7 cellular contexts compared by ENCODE assay signal in the genomic region with DNA sequence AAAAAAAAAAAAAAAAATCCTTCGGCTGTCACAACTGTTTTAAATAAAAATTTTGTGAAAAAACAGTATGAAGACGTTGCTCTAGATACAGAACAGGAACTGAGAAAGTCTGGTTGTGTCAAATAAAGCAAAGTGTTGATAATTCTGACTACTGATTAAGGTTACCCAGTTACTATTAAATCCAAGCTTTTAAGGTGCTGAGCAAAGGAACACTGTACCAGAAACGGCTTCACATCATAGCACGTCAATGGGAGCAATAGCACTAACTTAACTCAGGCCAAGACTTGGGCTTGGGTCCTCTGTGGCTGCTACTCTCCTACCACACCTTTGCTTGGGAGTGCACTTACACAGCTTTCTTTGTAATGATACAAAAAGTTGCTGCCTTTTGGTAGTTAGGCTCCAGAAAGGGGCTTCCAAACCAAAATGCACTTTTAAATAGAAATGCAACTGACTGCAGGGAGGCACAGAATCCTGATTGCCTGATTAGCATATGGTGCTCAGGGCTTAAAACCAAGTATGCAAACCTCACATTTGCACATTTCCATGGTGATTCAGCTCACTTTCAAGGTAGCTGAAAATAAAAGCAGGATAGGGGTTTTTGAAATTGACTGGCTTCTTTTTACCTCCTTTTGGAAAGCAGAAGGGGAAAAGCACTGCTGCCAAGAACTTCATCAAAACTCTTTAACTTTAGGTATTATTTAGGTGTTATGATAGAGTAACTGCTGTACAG. TPM values are rescaled to one million over a fixed set of nuclear protein-coding genes. Genes with fewer than 3 reads are reported as not detected.
DNase-seq lines count a peak whose midpoint lies in the region; ATAC-seq, FAIRE-seq and TF ChIP-seq lines count a peak whose summit lies in the region.

No MANE protein-coding gene starts in this region.

- H3K27me3 ChIP-seq in GM23338 (ENCODE audit: insufficient read depth) (no peaks in the 10 kb centered on the region), gastroesophageal sphincter (no peaks in the 10 kb centered on the region)

- TF ChIP-seq POLR2A in gastroesophageal sphincter (IDR thresholded peaks at IDR 0.05): peak in 1 of 2 donors; percentile 24

- H3K9me2 ChIP-seq in GM23338 (ENCODE audit: insufficient read depth): no peaks in the 10 kb centered on the region

- H3K4me1 Mint-ChIP-seq in GM23338 (peaks cover 66% of the 10 kb centered on the region), WTC11 (peaks cover 76% of the 10 kb centered on the region)
- H3K4me1 Mint-ChIP-seq in stimulated activated naive CD8-positive, alpha-beta T cell treated with anti-CD3 and anti-CD28 coated beads, Interleukin-15, Interleukin-2, amounts not matched to agents 100 ng/mL and 50 ng/mL, for 24 hours (ENCODE audit: low read depth): peaks cover 78% of the 10 kb centered on the region

- H3K4me1 ChIP-seq in GM23338 (ENCODE audit: insufficient read depth) (peaks cover 50% of the 10 kb centered on the region), gastroesophageal sphincter (peaks cover 35 to 76% (median 55%) of the 10 kb centered on the region in 3 donors)

- POLR2A ChIA-PET in WTC11 (lab: Charles Lee): interaction anchor here (0.6 to 9.4 kb wide), 5 partner anchors 10 to 545 kb away, joined by 3 to 188 read pairs (median 7); a partner anchor contains a TSS

- H3K4me3 ChIP-seq in GM23338 (peak overlapping the region; percentile 33), gastroesophageal sphincter (peak overlapping the region in 1 of 2 donors; percentile 97)

- no peaks in the 10 kb centered on the region for H3K9me3 ChIP-seq in gastroesophageal sphincter

- ATAC-seq in GM23338 (peak; percentile 2; the same call in 2 of the 3 replicates), WTC11 (no peak), gastroesophageal sphincter (no peak), GM18517 (IDR thresholded peaks at IDR 0.05; ENCODE audit: unreplicated experiment) (no peak)

- no peak for FAIRE-seq in urothelium cell line (lab: Jason Lieb, UNC)

- H3K9me3 Mint-ChIP-seq in GM23338 (peaks cover 3% of the 10 kb centered on the region; the same call in 1 of the 3 replicates), WTC11 (no peaks in the 10 kb centered on the region)
- H3K9me3 Mint-ChIP-seq in stimulated activated naive CD8-positive, alpha-beta T cell treated with anti-CD3 and anti-CD28 coated beads, Interleukin-15, Interleukin-2, amounts not matched to agents 100 ng/mL and 50 ng/mL, for 24 hours: no peaks in the 10 kb centered on the region

- H3K27ac Mint-ChIP-seq in GM23338 (peak overlapping the region; percentile 87), WTC11 (peak overlapping the region; percentile 97)
- peak overlapping the region; percentile 91 for H3K27ac Mint-ChIP-seq in stimulated activated naive CD8-positive, alpha-beta T cell treated with anti-CD3 and anti-CD28 coated beads, Interleukin-15, Interleukin-2, amounts not matched to agents 100 ng/mL and 50 ng/mL, for 24 hours

- H3F3A ChIP-seq in GM23338 (replicated peaks; ENCODE audit: low read depth): peaks cover 61% of the 10 kb centered on the region

- H3K36me3 Mint-ChIP-seq in GM23338 (ENCODE audit: low read depth) (peaks cover 87% of the 10 kb centered on the region), WTC11 (peaks cover 67% of the 10 kb centered on the region)
- peaks cover 79% of the 10 kb centered on the region for H3K36me3 Mint-ChIP-seq in stimulated activated naive CD8-positive, alpha-beta T cell treated with anti-CD3 and anti-CD28 coated beads, Interleukin-15, Interleukin-2, amounts not matched to agents 100 ng/mL and 50 ng/mL, for 24 hours (ENCODE audit: low read depth)

- peak; percentile 49 for DNase-seq in GM23338 (ENCODE audit: low spot score)
- no peak for DNase-seq in WTC11 (ENCODE audit: low spot score)
- no peak for DNase-seq in urothelium cell line (ENCODE audit: low spot score)
- DNase-seq in NCI-H2171 treated with DMSO at 0.1 percent for 48 hours (lab: John Stamatoyannopoulos, UW): no peak

- no peak overlapping the region for H2AFZ ChIP-seq in GM23338

- no peak for TF ChIP-seq EP300 in gastroesophageal sphincter (IDR thresholded peaks at IDR 0.05)

- H3K4me3 Mint-ChIP-seq in GM23338 (peak overlapping the region; percentile 46; the same call in 2 of the 3 replicates), WTC11 (peak overlapping the region; percentile 46)
- H3K4me3 Mint-ChIP-seq in stimulated activated naive CD8-positive, alpha-beta T cell treated with anti-CD3 and anti-CD28 coated beads, Interleukin-15, Interleukin-2, amounts not matched to agents 100 ng/mL and 50 ng/mL, for 24 hours: peak overlapping the region; percentile 81

- H3K4me2 ChIP-seq in GM23338: peak overlapping the region; percentile 92

- peaks cover 61% of the 10 kb centered on the region for H3K27me3 Mint-ChIP-seq in GM23338 (ENCODE audit: insufficient read depth, low read depth, poor library complexity)
- no peaks in the 10 kb centered on the region for H3K27me3 Mint-ChIP-seq in WTC11 (ENCODE audit: low read depth)
- no peaks in the 10 kb centered on the region for H3K27me3 Mint-ChIP-seq in stimulated activated naive CD8-positive, alpha-beta T cell treated with anti-CD3 and anti-CD28 coated beads, Interleukin-15, Interleukin-2, amounts not matched to agents 100 ng/mL and 50 ng/mL, for 24 hours

- H3K36me3 ChIP-seq in GM23338 (ENCODE audit: insufficient read depth) (peaks cover 52% of the 10 kb centered on the region), gastroesophageal sphincter (peaks cover 0 to 70% of the 10 kb centered on the region in 2 donors)

- TF ChIP-seq CTCF in GM23338 (conservative IDR thresholded peaks at IDR 0.05; ENCODE audit: low read depth in 2 of 2): no peak
- no peak for TF ChIP-seq CTCF in WTC11 (IDR thresholded peaks at IDR 0.05)
- TF ChIP-seq CTCF in gastroesophageal sphincter (IDR thresholded peaks at IDR 0.05): no peak

- WGBS in gastroesophageal sphincter (ENCODE audit: low coverage in 1 of 2), 2 donors: 32 to 34% methylated on average over 4 of the region's 4 CpGs

- H3K27ac ChIP-seq in GM23338 (ENCODE audit: low read depth) (peak overlapping the region; percentile 100), gastroesophageal sphincter (peak overlapping the region; percentile 11 to 100 (median 86))

- peaks cover 50% of the 10 kb centered on the region for H4K20me1 ChIP-seq in GM23338 (replicated peaks; ENCODE audit: insufficient read depth)

- H3K79me2 ChIP-seq in GM23338 (replicated peaks; ENCODE audit: insufficient read depth): peaks cover 75% of the 10 kb centered on the region

- CTCF ChIA-PET in WTC11 (lab: Charles Lee): interaction anchor here (0.7 to 7.2 kb wide), 4 partner anchors 13 to 242 kb away, joined by 3 to 68 read pairs (median 3); no protein-coding TSS in a partner anchor

TF ChIP-seq in GM23338, 12 proteins besides CTCF, POLR2A, EP300 and RAD21:
- TF ChIP-seq POLR2AphosphoS5 (IDR thresholded peaks at IDR 0.05; ENCODE audit: low read depth) (no peak), ZNF114 (CRISPR knock-in tag; IDR thresholded peaks at IDR 0.05) (no peak), EZH2phosphoT487 (IDR thresholded peaks at IDR 0.05; ENCODE audit: unreplicated experiment) (no peak), ZNF331 (CRISPR knock-in tag; IDR thresholded peaks at IDR 0.05; ENCODE audit: low read depth) (no peak)
- TF ChIP-seq, protein P1, sequence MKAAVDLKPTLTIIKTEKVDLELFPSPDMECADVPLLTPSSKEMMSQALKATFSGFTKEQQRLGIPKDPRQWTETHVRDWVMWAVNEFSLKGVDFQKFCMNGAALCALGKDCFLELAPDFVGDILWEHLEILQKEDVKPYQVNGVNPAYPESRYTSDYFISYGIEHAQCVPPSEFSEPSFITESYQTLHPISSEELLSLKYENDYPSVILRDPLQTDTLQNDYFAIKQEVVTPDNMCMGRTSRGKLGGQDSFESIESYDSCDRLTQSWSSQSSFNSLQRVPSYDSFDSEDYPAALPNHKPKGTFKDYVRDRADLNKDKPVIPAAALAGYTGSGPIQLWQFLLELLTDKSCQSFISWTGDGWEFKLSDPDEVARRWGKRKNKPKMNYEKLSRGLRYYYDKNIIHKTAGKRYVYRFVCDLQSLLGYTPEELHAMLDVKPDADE (IDR thresholded peaks at IDR 0.05): no peak

TF ChIP-seq in WTC11, 78 proteins besides CTCF, POLR2A, EP300 and RAD21 (continues in another document):
- TF ChIP-seq, protein P2, sequence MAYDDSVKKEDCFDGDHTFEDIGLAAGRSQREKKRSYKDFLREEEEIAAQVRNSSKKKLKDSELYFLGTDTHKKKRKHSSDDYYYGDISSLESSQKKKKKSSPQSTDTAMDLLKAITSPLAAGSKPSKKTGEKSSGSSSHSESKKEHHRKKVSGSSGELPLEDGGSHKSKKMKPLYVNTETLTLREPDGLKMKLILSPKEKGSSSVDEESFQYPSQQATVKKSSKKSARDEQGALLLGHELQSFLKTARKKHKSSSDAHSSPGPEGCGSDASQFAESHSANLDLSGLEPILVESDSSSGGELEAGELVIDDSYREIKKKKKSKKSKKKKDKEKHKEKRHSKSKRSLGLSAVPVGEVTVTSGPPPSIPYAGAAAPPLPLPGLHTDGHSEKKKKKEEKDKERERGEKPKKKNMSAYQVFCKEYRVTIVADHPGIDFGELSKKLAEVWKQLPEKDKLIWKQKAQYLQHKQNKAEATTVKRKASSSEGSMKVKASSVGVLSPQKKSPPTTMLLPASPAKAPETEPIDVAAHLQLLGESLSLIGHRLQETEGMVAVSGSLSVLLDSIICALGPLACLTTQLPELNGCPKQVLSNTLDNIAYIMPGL (CRISPR knock-in tag; IDR thresholded peaks at IDR 0.05): no peak
- no peak for TF ChIP-seq SMAD3 (CRISPR knock-in tag; IDR thresholded peaks at IDR 0.05; ENCODE audit: borderline replicate concordance)
- 0 out of 2 replicates have a peak, but pooled peaks have one; percentile 35 for TF ChIP-seq TEAD1 (CRISPR knock-in tag; IDR thresholded peaks at IDR 0.05)
- TF ChIP-seq NR1H2 (CRISPR knock-in tag; IDR thresholded peaks at IDR 0.05): no peak

RNA-seq across cellular contexts. Expression of a gene that starts 6.3 kb away (rescaled TPM):
- 237 and 244 TPM in 2 replicates for total RNA-seq in GM23338 (2014; rRNA removed; shearing (Covaris generic))
- polyA plus RNA-seq in GM23338 (2016; fragmentation: Nextera tagmentation; extraction: Ambion mirVana): 46.7 and 55.3 TPM in 2 replicates
- 191 to 212 TPM (median 204 TPM) in 3 replicates for total RNA-seq in WTC11 (2021)
- 100 to 1,000 TPM; 212 to 353 (median 317) TPM for total RNA-seq in gastroesophageal sphincter

RNA-seq across cellular contexts. Expression of a gene that starts 23.9 kb away (rescaled TPM):
- 3.6 and 5.3 TPM in 2 replicates for total RNA-seq in GM23338 (2014; rRNA removed; shearing (Covaris generic))
- 4.6 and 5.8 TPM in 2 replicates for polyA plus RNA-seq in GM23338 (2016; fragmentation: Nextera tagmentation; extraction: Ambion mirVana)
- 6.6 to 14.7 TPM (median 14.1 TPM) in 3 replicates for total RNA-seq in WTC11 (2021)
- total RNA-seq in gastroesophageal sphincter: 10 to 100 TPM; 27.1 to 66.5 (median 36.3) TPM

RNA-seq across cellular contexts. Expression of a gene that starts 56.3 kb away (rescaled TPM):
- total RNA-seq in GM23338 (2014; rRNA removed; shearing (Covaris generic)): 143 and 200 TPM in 2 replicates
- polyA plus RNA-seq in GM23338 (2016; fragmentation: Nextera tagmentation; extraction: Ambion mirVana): 114 and 121 TPM in 2 replicates
- total RNA-seq in WTC11 (2021): 219 to 254 TPM (median 224 TPM) in 3 replicates
- total RNA-seq in gastroesophageal sphincter: 100 to 1,000 TPM; 154 to 191 (median 167) TPM

RNA-seq across cellular contexts. Expression of a gene that starts 57.5 kb away (rescaled TPM):
- total RNA-seq in GM23338 (2014; rRNA removed; shearing (Covaris generic)): not detected in 2 replicates
- polyA plus RNA-seq in GM23338 (2016; fragmentation: Nextera tagmentation; extraction: Ambion mirVana): 1.7 and 2.6 TPM in 2 replicates
- 0.71 to 1.2 TPM (median 1.0 TPM) in 3 replicates for total RNA-seq in WTC11 (2021)
- not detected for total RNA-seq in gastroesophageal sphincter
